In genomic region chr11:87870081-87870480, GRCh38 we compare ENCODE assay signal across 24 cellular contexts.
A peak's percentile ranks its signal among the peaks of the same experiment; 100 is the strongest.
DNase-seq lines count a peak whose midpoint lies in the region; ATAC-seq and TF ChIP-seq lines count a peak whose summit lies in the region.
"Had no signal": no experiment of that assay in that cellular context is flagged by ENCODE, and none has a peak within 500 bp of the region (broad histone marks: within the 10 kb centered on the region; RNA-seq: fewer than 3 reads in every experiment).

No MANE protein-coding gene starts in this region.

- H3K14ac ChIP-seq in IMR-90 (replicated peaks; ENCODE audit: low read depth, low read length), result no peak overlapping the region

- WGBS in IMR-90 (ENCODE audit: extremely low coverage in 2 of 2, insufficient read length in 1 of 2), 2 experiments, result no CpG with 5 or more reads among the region's 2 CpGs

- no peaks in the 10 kb centered on the region for H3K4me1 ChIP-seq in IMR-90 (ENCODE audit: control insufficient read depth, insufficient read depth, low read length)

- no peak overlapping the region for H3K4me2 ChIP-seq in IMR-90 (ENCODE audit: low read depth, low read length)
- H3K4me2 ChIP-seq: KMS-11 had no signal

- no peak overlapping the region for H2AK5ac ChIP-seq in IMR-90 (ENCODE audit: low read depth, low read length)

- no peak overlapping the region for H3K23ac ChIP-seq in IMR-90 (ENCODE audit: low read depth, low read length)

- H4K91ac ChIP-seq in IMR-90 (ENCODE audit: insufficient read depth, low read depth, low read length), result no peak overlapping the region

- H4K20me1 ChIP-seq in IMR-90 (ENCODE audit: insufficient read depth, low read length), result no peaks in the 10 kb centered on the region

- no peak overlapping the region for H3K9ac ChIP-seq in IMR-90 (ENCODE audit: low read depth, low read length)
- H3K9ac ChIP-seq: KMS-11 had no signal

- BruUV-seq in IMR-90 (replicated peaks; lab: Mats Ljungman, UMichigan), result no TSS peak

- H3K36me3 ChIP-seq in IMR-90 (ENCODE audit: control insufficient read depth, insufficient read depth, low read length), result no peaks in the 10 kb centered on the region
- no peaks in the 10 kb centered on the region for H3K36me3 ChIP-seq in brain microvascular endothelial cell (replicated peaks)
- H3K36me3 ChIP-seq: SJCRH30 had no signal

- no peak for TF ChIP-seq RAD21 in IMR-90 (IDR thresholded peaks at IDR 0.05; ENCODE audit: low read length)

- intact Hi-C loops in IMR-90 (cut with micrococcal nuclease), result loop anchor here (10.0 kb wide), 1 partner anchor 405 kb away; no protein-coding TSS in a partner anchor

- no peak for TF ChIP-seq POLR2A in IMR-90 (IDR thresholded peaks at IDR 0.05; ENCODE audit: low read depth, low read length)

- dilution Hi-C loops in IMR-90 (cut with HindIII; ENCODE audit: low sequenced_read_pairs, unreplicated experiment), result no loop called here

- no peaks in the 10 kb centered on the region for H3K79me1 ChIP-seq in IMR-90 (ENCODE audit: low read depth in 1 of 2, low read length in 2 of 2)

- H3K27me3 ChIP-seq in IMR-90 (ENCODE audit: control insufficient read depth, insufficient read depth, low read length) (no peaks in the 10 kb centered on the region), brain microvascular endothelial cell (replicated peaks) (no peaks in the 10 kb centered on the region)
- H3K27me3 ChIP-seq: SJCRH30 had no signal

- ATAC-seq in IMR-90 (ENCODE audit: low read depth) (no peak), HG03280 (IDR thresholded peaks at IDR 0.05; ENCODE audit: unreplicated experiment) (no peak)

- H2AFZ ChIP-seq in IMR-90 (replicated peaks; ENCODE audit: low read length, poor library complexity), result no peak overlapping the region

- H2AK9ac ChIP-seq in IMR-90 (replicated peaks; ENCODE audit: low read depth, low read length, poor library complexity), result no peak overlapping the region

- TF ChIP-seq CTCF in IMR-90 (conservative IDR thresholded peaks at IDR 0.05; ENCODE audit: low read depth, low read length) (no peak), brain microvascular endothelial cell (IDR thresholded peaks at IDR 0.05; ENCODE audit: low read depth, low read length, missing control alignments) (no peak), foreskin fibroblast (IDR thresholded peaks at IDR 0.05; ENCODE audit: low read depth, low read length) (no peak), GM13976 (IDR thresholded peaks at IDR 0.05; ENCODE audit: borderline replicate concordance, control extremely low read depth, extremely low read depth, insufficient read depth, missing control alignments) (no peak)

- DNase-seq in AG08395 (ENCODE audit: low spot score) (peak; percentile 4), IMR-90 (peak; percentile 2), brain microvascular endothelial cell (peak; percentile 16), foreskin fibroblast (peak; percentile 21 to 70), GM13976 (ENCODE audit: low spot score) (no peak), NCI-H146 treated with DMSO at 0.1 percent for 48 hours (lab: John Stamatoyannopoulos, UW; ENCODE audit: unreplicated experiment) (no peak)
- no peak for DNase-seq in activated T-cell treated with anti-CD3 and anti-CD28 coated beads, Interleukin-2, amount 50 U/mL, for 48 hours
- DNase-seq: ACHN; Calu3; CD8-positive, alpha-beta memory T cell; DMS153; GF-D8; H9; MV-4-11; NCI-H1105 treated with DMSO at 0.1 percent for 48 hours; NCI-H1694; NCI-H2081; NCI-H2171; NCI-H526; SJCRH30 had no signal

- no peak overlapping the region for H2BK120ac ChIP-seq in IMR-90 (ENCODE audit: low read depth, low read length)

- H3K56ac ChIP-seq in IMR-90 (ENCODE audit: extremely low read depth, insufficient read depth, low read length), result no peak overlapping the region

- POLR2A ChIA-PET in IMR-90 (lab: Charles Lee; ENCODE audit: unreplicated experiment), result interaction anchor here (0.6 kb wide), 1 partner anchor 1283 kb away, joined by 3 read pairs; no protein-coding TSS in a partner anchor

- in situ Hi-C loops in IMR-90 (cut with MboI; ENCODE audit: low sequenced_read_pairs), result no loop called here
- in situ Hi-C loops in brain microvascular endothelial cell (cut with HindIII; ENCODE audit: low pct_ligation_motif_present, low sequenced_read_pairs), result no loop called here
- in situ Hi-C loops in GM13976 (cut with MboI; ENCODE audit: low sequenced_read_pairs, unreplicated experiment), result no loop called here

- H2BK15ac ChIP-seq in IMR-90 (ENCODE audit: low read depth, low read length), result no peak overlapping the region

- H3K4ac ChIP-seq in IMR-90 (ENCODE audit: low read depth, low read length), result no peak overlapping the region

- no peaks in the 10 kb centered on the region for H3K9me3 ChIP-seq in IMR-90 (ENCODE audit: control insufficient read depth, insufficient read depth, low read length)
- H3K9me3 ChIP-seq: SJCRH30 had no signal

- no peak overlapping the region for H2BK5ac ChIP-seq in IMR-90 (ENCODE audit: low read depth, low read length, poor library complexity, severe bottlenecking)

- no peak overlapping the region for H4K8ac ChIP-seq in IMR-90 (ENCODE audit: low read depth in 2 of 2, low read length in 2 of 2)

- CTCF ChIA-PET in IMR-90 (lab: Yijun Ruan, JAX), result no interaction called here

- H4K5ac ChIP-seq in IMR-90 (ENCODE audit: low read depth, low read length), result no peak overlapping the region

- no peak overlapping the region for H3K18ac ChIP-seq in IMR-90 (ENCODE audit: low read depth, low read length)

- H3K9me1 ChIP-seq in IMR-90 (ENCODE audit: insufficient read depth, low read length), result no peaks in the 10 kb centered on the region

- no peak overlapping the region for H3K27ac ChIP-seq in IMR-90 (ENCODE audit: insufficient read depth, low read length)
- H3K27ac ChIP-seq in brain microvascular endothelial cell, result no peak overlapping the region
- H3K27ac ChIP-seq: 22Rv1, C4-2B, KMS-11, SJCRH30 had no signal

- no peak overlapping the region for H3K4me3 ChIP-seq in IMR-90 (ENCODE audit: insufficient read depth, low read depth, low read length)
- H3K4me3 ChIP-seq in brain microvascular endothelial cell (ENCODE audit: low read depth, low read length), result no peak overlapping the region
- H3K4me3 ChIP-seq in foreskin fibroblast (ENCODE audit: low read depth in 1 of 2, low read length in 2 of 2), result no peak overlapping the region
- H3K4me3 ChIP-seq: SJCRH30 had no signal

- H2BK20ac ChIP-seq in IMR-90 (ENCODE audit: low read depth, low read length), result no peak overlapping the region

TF ChIP-seq in IMR-90, 13 proteins besides CTCF, POLR2A, EP300 and RAD21:
- TF ChIP-seq RFX5 (IDR thresholded peaks at IDR 0.05; ENCODE audit: low read depth, low read length) (no peak), MAFK (IDR thresholded peaks at IDR 0.05; ENCODE audit: low read depth, low read length) (no peak), MXI1 (IDR thresholded peaks at IDR 0.05; ENCODE audit: borderline replicate concordance, low read depth, low read length) (no peak), NFE2L2 (IDR thresholded peaks at IDR 0.05; ENCODE audit: low read depth, low read length) (no peak), FOS (IDR thresholded peaks at IDR 0.05; ENCODE audit: low read depth, low read length) (no peak), BHLHE40 (IDR thresholded peaks at IDR 0.05; ENCODE audit: low read depth, low read length) (no peak), USF2 (IDR thresholded peaks at IDR 0.05; ENCODE audit: low read depth, low read length) (no peak), MAZ (IDR thresholded peaks at IDR 0.05; ENCODE audit: borderline replicate concordance, low read depth, low read length) (no peak), CHD1 (IDR thresholded peaks at IDR 0.05; ENCODE audit: low read depth, low read length) (no peak), CEBPB (IDR thresholded peaks at IDR 0.05; ENCODE audit: low read depth, low read length) (no peak), SMC3 (IDR thresholded peaks at IDR 0.05; ENCODE audit: low read depth, low read length) (no peak), RCOR1 (IDR thresholded peaks at IDR 0.05; ENCODE audit: insufficient replicate concordance, low read length) (no peak)
- TF ChIP-seq, protein P1, sequence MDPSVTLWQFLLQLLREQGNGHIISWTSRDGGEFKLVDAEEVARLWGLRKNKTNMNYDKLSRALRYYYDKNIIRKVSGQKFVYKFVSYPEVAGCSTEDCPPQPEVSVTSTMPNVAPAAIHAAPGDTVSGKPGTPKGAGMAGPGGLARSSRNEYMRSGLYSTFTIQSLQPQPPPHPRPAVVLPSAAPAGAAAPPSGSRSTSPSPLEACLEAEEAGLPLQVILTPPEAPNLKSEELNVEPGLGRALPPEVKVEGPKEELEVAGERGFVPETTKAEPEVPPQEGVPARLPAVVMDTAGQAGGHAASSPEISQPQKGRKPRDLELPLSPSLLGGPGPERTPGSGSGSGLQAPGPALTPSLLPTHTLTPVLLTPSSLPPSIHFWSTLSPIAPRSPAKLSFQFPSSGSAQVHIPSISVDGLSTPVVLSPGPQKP (IDR thresholded peaks at IDR 0.05; ENCODE audit: borderline replicate concordance, low read depth, low read length), result no peak
TF ChIP-seq in IMR-90: peak in this region for 0.

Comparison
In these comparisons a context has a peak if more than half of its experiments do, and no peak if none do; other contexts are left out.
1. DNase-seq: peak in AG08395 (single experiment), IMR-90 (single experiment), brain microvascular endothelial cell (single experiment) and foreskin fibroblast (2 of 2); none in activated T-cell treated with anti-CD3 and anti-CD28 coated beads, Interleukin-2, amount 50 U/mL, for 48 hours (0 of 2), GM13976 (single experiment) and NCI-H146 treated with DMSO at 0.1 percent for 48 hours (single experiment).